In genomic region chr2:46001741-46002506, GRCh38 we compare ENCODE assay signal across 17 cellular contexts.
DNase-seq lines count a peak whose midpoint lies in the region; ATAC-seq, FAIRE-seq and TF ChIP-seq lines count a peak whose summit lies in the region.
"Had no signal": no experiment of that assay in that cellular context is flagged by ENCODE, and none has a peak within 500 bp of the region (broad histone marks: within the 10 kb centered on the region; RNA-seq: fewer than 3 reads in every experiment).

No MANE protein-coding gene starts in this region.

- H3K36me3 Mint-ChIP-seq in chondrocyte (ENCODE audit: low read depth) = peaks cover 10% of the 10 kb centered on the region
- H3K36me3 Mint-ChIP-seq in activated naive CD8-positive, alpha-beta T cell treated with anti-CD3 and anti-CD28 coated beads, Interleukin-2, amount 50 U/mL, for 24 hours (ENCODE audit: low read depth) = no peaks in the 10 kb centered on the region

- peak overlapping the region; percentile 95 for H3K27ac ChIP-seq in AG04450 (ENCODE audit: low read depth, low read length)
- peak overlapping the region; percentile 90 for H3K27ac ChIP-seq in right cardiac atrium (ENCODE audit: low read length)
- no peak overlapping the region for H3K27ac ChIP-seq in pancreas
- H3K27ac ChIP-seq: 22Rv1, gastrocnemius medialis, RWPE1 had no signal

- ATAC-seq in right cardiac atrium (peak; percentile 72 to 82), pancreas (peak in 3 of 4 donors; percentile 18 to 42 (median 37)), HG03045 (IDR thresholded peaks at IDR 0.05; ENCODE audit: unreplicated experiment) (no peak)
- ATAC-seq in activated naive CD8-positive, alpha-beta T cell treated with anti-CD3 and anti-CD28 coated beads, Interleukin-2, amount 50 U/mL, for 24 hours = no peak
- ATAC-seq: gastrocnemius medialis, K562 had no signal

- no peaks in the 10 kb centered on the region for H3K27me3 Mint-ChIP-seq in chondrocyte (ENCODE audit: low read depth)
- no peaks in the 10 kb centered on the region for H3K27me3 Mint-ChIP-seq in activated naive CD8-positive, alpha-beta T cell treated with anti-CD3 and anti-CD28 coated beads, Interleukin-2, amount 50 U/mL, for 24 hours

- peaks cover 39% of the 10 kb centered on the region for H3K4me1 Mint-ChIP-seq in chondrocyte (ENCODE audit: low read depth)
- H3K4me1 Mint-ChIP-seq in activated naive CD8-positive, alpha-beta T cell treated with anti-CD3 and anti-CD28 coated beads, Interleukin-2, amount 50 U/mL, for 24 hours = no peaks in the 10 kb centered on the region

- peak; percentile 84 for DNase-seq in AG04450 (ENCODE audit: low read depth, low spot score)
- DNase-seq in chondrocyte (ENCODE audit: low spot score) = no peak
- no peak for DNase-seq in right cardiac atrium
- DNase-seq in pancreas = no peak
- no peak for DNase-seq in activated naive CD8-positive, alpha-beta T cell treated with anti-CD3 and anti-CD28 coated beads, Interleukin-2, amount 50 U/mL, for 24 hours
- no peak for DNase-seq in stimulated activated naive CD4-positive, alpha-beta T cell treated with Interleukin-2 at 50 U/mL for 16 hours (lab: John Stamatoyannopoulos, UW)
- DNase-seq in NAMALWA (ENCODE audit: low spot score) = no peak
- DNase-seq: activated naive CD4-positive, alpha-beta T cell treated with anti-CD3 and anti-CD28 coated beads, Interleukin-2, amount 50 U/mL, for 16 hours; cortex of kidney; gastrocnemius medialis; NCI-H1694 treated with DMSO at 0.1 percent for 48 hours; NCI-H69 had no signal

- H3K9me3 ChIP-seq in AG04450 (ENCODE audit: control insufficient read depth, insufficient read depth, low read length) (no peaks in the 10 kb centered on the region), right cardiac atrium (ENCODE audit: control insufficient read depth, low read length) (no peaks in the 10 kb centered on the region), pancreas (no peaks in the 10 kb centered on the region)
- H3K9me3 ChIP-seq: gastrocnemius medialis had no signal

- CTCF ChIA-PET in AG04450 (lab: Charles Lee) = interaction anchor here (0.6 to 3.9 kb wide), 6 partner anchors 9 to 290 kb away, joined by 3 to 20 read pairs (median 3); no protein-coding TSS in a partner anchor

- H3K4me1 ChIP-seq in right cardiac atrium (ENCODE audit: control insufficient read depth, insufficient read depth, low read length) (peaks cover 14% of the 10 kb centered on the region), pancreas (peaks cover 0 to 2% (median 0%) of the 10 kb centered on the region in 3 donors)

- WGBS in right cardiac atrium = 54% methylated on average over 8 of the region's 8 CpGs
- WGBS in pancreas, 2 donors = 83 to 88% methylated on average over 8 of the region's 8 CpGs

- TF ChIP-seq CTCF in AG04450 (IDR thresholded peaks at IDR 0.05; ENCODE audit: low read depth, low read length) (no peak), chondrocyte (IDR thresholded peaks at IDR 0.05) (no peak), pancreas (IDR thresholded peaks at IDR 0.05) (no peak)

- no peaks in the 10 kb centered on the region for H3K27me3 ChIP-seq in AG04450 (ENCODE audit: control insufficient read depth, insufficient read depth, low read length)
- H3K27me3 ChIP-seq in right cardiac atrium (ENCODE audit: control insufficient read depth, insufficient read depth) = no peaks in the 10 kb centered on the region
- H3K27me3 ChIP-seq in pancreas = no peaks in the 10 kb centered on the region
- H3K27me3 ChIP-seq: gastrocnemius medialis had no signal

- H3K36me3 ChIP-seq in pancreas = no peaks in the 10 kb centered on the region

- H3K4me3 Mint-ChIP-seq in chondrocyte (ENCODE audit: unreplicated experiment) = no peak overlapping the region
- H3K4me3 Mint-ChIP-seq in activated naive CD8-positive, alpha-beta T cell treated with anti-CD3 and anti-CD28 coated beads, Interleukin-2, amount 50 U/mL, for 24 hours = no peak overlapping the region

- FAIRE-seq in pancreas (lab: Jason Lieb, UNC) = no peak
- FAIRE-seq: K562 had no signal

- no peak overlapping the region for H3K4me3 ChIP-seq in AG04450 (ENCODE audit: low read depth, low read length)
- H3K4me3 ChIP-seq in right cardiac atrium (ENCODE audit: low read length) = no peak overlapping the region
- H3K4me3 ChIP-seq in pancreas = no peak overlapping the region
- H3K4me3 ChIP-seq: gastrocnemius medialis, K562 had no signal

- POLR2A ChIA-PET in AG04450 (lab: Yijun Ruan, JAX) = interaction anchor here (0.6 to 2.5 kb wide), 10 partner anchors 9 to 433 kb away, joined by 3 to 11 read pairs (median 3); partner anchors contain the start of gene EPAS1

- peak overlapping the region; percentile 49 for H3K27ac Mint-ChIP-seq in chondrocyte (ENCODE audit: unreplicated experiment)
- H3K27ac Mint-ChIP-seq in activated naive CD8-positive, alpha-beta T cell treated with anti-CD3 and anti-CD28 coated beads, Interleukin-2, amount 50 U/mL, for 24 hours = no peak overlapping the region
- H3K27ac Mint-ChIP-seq: progenitor cell of endocrine pancreas had no signal

- H3K9me3 Mint-ChIP-seq in chondrocyte (ENCODE audit: low read depth) = peaks cover 5% of the 10 kb centered on the region
- no peaks in the 10 kb centered on the region for H3K9me3 Mint-ChIP-seq in activated naive CD8-positive, alpha-beta T cell treated with anti-CD3 and anti-CD28 coated beads, Interleukin-2, amount 50 U/mL, for 24 hours

- intact Hi-C loops in right cardiac atrium (cut with DNase I) = no loop called here
- intact Hi-C loops in pancreas (cut with DNase I) = loop anchor here in 2 of 3 donors (10.0 kb wide), 3 partner anchors 293 to 453 kb away; partner anchors contain the start of gene EPAS1 (in 1 of the 2)

Comparison
In these comparisons a context has a peak if more than half of its experiments do, and no peak if none do; other contexts are left out.
1. H3K27ac ChIP-seq: peak in AG04450 (single experiment) and right cardiac atrium (single experiment); none in pancreas (0 of 4).
2. ATAC-seq: peak in right cardiac atrium (2 of 2) and pancreas (3 of 4); none in HG03045 (single experiment) and activated naive CD8-positive, alpha-beta T cell treated with anti-CD3 and anti-CD28 coated beads, Interleukin-2, amount 50 U/mL, for 24 hours (single experiment).
3. intact Hi-C loops: an anchor here in pancreas (10.0 kb wide); none called in right cardiac atrium.